22 cellular contexts compared by ENCODE assay signal in the genomic region with DNA sequence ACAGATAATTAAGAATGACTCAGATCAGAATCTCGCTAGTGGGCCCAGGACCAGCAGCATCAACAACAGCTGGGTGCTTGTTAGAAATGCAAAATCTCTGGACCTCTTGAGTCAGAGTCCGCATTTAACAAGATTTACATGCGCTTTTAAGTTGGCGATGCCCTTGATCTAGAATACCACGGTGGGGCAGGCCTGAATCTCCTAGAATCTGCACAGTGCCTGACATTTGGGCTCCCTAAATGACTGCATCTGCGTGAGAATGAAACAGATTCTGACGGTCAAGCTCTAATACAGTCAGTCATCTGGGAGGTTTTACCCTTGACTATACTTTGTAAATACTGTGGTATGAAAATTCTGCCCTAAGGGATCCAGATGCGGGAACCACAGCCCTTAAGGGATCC. TPM values are rescaled to one million over a fixed set of nuclear protein-coding genes. Genes with fewer than 3 reads are reported as not detected.
A peak's percentile ranks its signal among the peaks of the same experiment; 100 is the strongest.
DNase-seq lines count a peak whose midpoint lies in the region; ATAC-seq, FAIRE-seq and TF ChIP-seq lines count a peak whose summit lies in the region.
"Had no signal": no experiment of that assay in that cellular context is flagged by ENCODE, and none has a peak within 500 bp of the region (broad histone marks: within the 10 kb centered on the region; RNA-seq: fewer than 3 reads in every experiment).

No MANE protein-coding gene starts in this region.

- H3K4me2 ChIP-seq in GM12878 (ENCODE audit: control insufficient read depth, insufficient read depth) = no peak overlapping the region

- POLR2A ChIA-PET in GM12878 (lab: Charles Lee) = interaction anchor here (0.5 kb wide), 1 partner anchor 52 kb away, joined by 5 read pairs; no protein-coding TSS in a partner anchor

- H2AFZ ChIP-seq in GM12878 (ENCODE audit: control insufficient read depth, low read depth, low read length) = no peak overlapping the region

- intact Hi-C loops in Right ventricle myocardium superior (cut with DNase I) (loop anchor here (5.0 to 10.0 kb wide), 3 partner anchors 125 to 312 kb away; no protein-coding TSS in a partner anchor), GM12878 (cut with micrococcal nuclease; ENCODE audit: unreplicated experiment) (loop anchor here (2.0 kb wide), 1 partner anchor 114 kb away; no protein-coding TSS in a partner anchor)

- no peaks in the 10 kb centered on the region for H3K79me2 ChIP-seq in GM12878 (ENCODE audit: control insufficient read depth, insufficient read depth, low read length)

- no peak for TF ChIP-seq EP300 in GM12878 (IDR thresholded peaks at IDR 0.05; ENCODE audit: borderline replicate concordance in 1 of 2, control insufficient read depth in 1 of 2, low read depth in 2 of 2, low read length in 2 of 2)

- CTCF ChIA-PET in GM12878 (lab: Yijun Ruan, JAX) = interaction anchor here (0.7 to 14.2 kb wide), 41 partner anchors 10 to 328 kb away, joined by 3 to 222 read pairs (median 5); a partner anchor contains a TSS

- BruUV-seq in GM12878 (replicated peaks; lab: Mats Ljungman, UMichigan) = no TSS peak

- RAD21 ChIA-PET in GM12878 (lab: Charles Lee; ENCODE audit: unreplicated experiment) = interaction anchor here (1.1 to 6.0 kb wide), 10 partner anchors 12 to 313 kb away, joined by 3 to 121 read pairs (median 9); no protein-coding TSS in a partner anchor

- H3K36me3 ChIP-seq in cardiac muscle cell = peaks cover 58% of the 10 kb centered on the region
- H3K36me3 ChIP-seq in GM12878 (ENCODE audit: control insufficient read depth in 2 of 2, insufficient read depth in 2 of 2, low read length in 1 of 2) = no peaks in the 10 kb centered on the region

- in situ Hi-C loops in GM12878 (cut with MboI) = loop anchor here (5.0 kb wide), 3 partner anchors 120 to 315 kb away; no protein-coding TSS in a partner anchor

- no peak overlapping the region for H3K4me3 ChIP-seq in cardiac muscle cell
- no peak overlapping the region for H3K4me3 ChIP-seq in GM12878
- H3K4me3 ChIP-seq: body of pancreas, heart left ventricle, lung, SJSA1, upper lobe of right lung had no signal

- H3K9ac ChIP-seq in GM12878 (ENCODE audit: control insufficient read depth, insufficient read depth, low read length) = no peak overlapping the region

- peaks cover 7% of the 10 kb centered on the region for H3K4me1 ChIP-seq in cardiac muscle cell (ENCODE audit: low read depth)
- peaks cover 7% of the 10 kb centered on the region for H3K4me1 ChIP-seq in GM12878 (ENCODE audit: control insufficient read depth, insufficient read depth, low read length)
- H3K4me1 ChIP-seq: body of pancreas, SJSA1, upper lobe of right lung had no signal

- 1% methylated on average over 8 of the region's 8 CpGs for WGBS in GM12878 (ENCODE audit: insufficient coverage, insufficient replicate concordance, low lambda C conversion rate, missing lambda C conversion rate)

- TF ChIP-seq POLR2A in GM12878 (IDR thresholded peaks at IDR 0.05; ENCODE audit: low read depth, low read length) = no peak

- ATAC-seq in Right ventricle myocardium superior (ENCODE audit: poor library complexity) (no peak), HG02759 (IDR thresholded peaks at IDR 0.05; ENCODE audit: unreplicated experiment) (peak; percentile 66), GM12878 (peak; percentile 37)
- ATAC-seq: esophagus mucosa had no signal

- H3K9me3 ChIP-seq in cardiac muscle cell (ENCODE audit: low read depth) (no peaks in the 10 kb centered on the region), GM12878 (replicated peaks; ENCODE audit: control insufficient read depth, insufficient read depth, low read length) (no peaks in the 10 kb centered on the region)
- H3K9me3 ChIP-seq: body of pancreas, heart left ventricle, SJSA1, upper lobe of right lung had no signal

- no peak for TF ChIP-seq CTCF in cardiac muscle cell (IDR thresholded peaks at IDR 0.05; ENCODE audit: low read depth, low read length)
- TF ChIP-seq CTCF in GM12878 (IDR thresholded peaks at IDR 0.05 in 2 of 3, conservative IDR thresholded peaks at IDR 0.05 in 1 of 3; ENCODE audit: control insufficient read depth in 2 of 3, extremely low read depth in 1 of 3, insufficient read depth in 1 of 3, low read depth in 3 of 3, low read length in 3 of 3) = no peak

- TF ChIP-seq RAD21 in GM12878 (IDR thresholded peaks at IDR 0.05; ENCODE audit: insufficient read depth, low read depth, low read length) = no peak

- H3K27ac ChIP-seq in cardiac muscle cell (peak overlapping the region; percentile 80), GM12878 (ENCODE audit: control insufficient read depth, insufficient read depth) (no peak overlapping the region)
- H3K27ac ChIP-seq: SJSA1, upper lobe of right lung had no signal

- FAIRE-seq in GM12878 (lab: Jason Lieb, UNC) = no peak
- FAIRE-seq in HTR-8/SVneo (lab: Jason Lieb, UNC) = no peak

- no peak for DNase-seq in cardiac muscle cell (ENCODE audit: low read depth in 1 of 2, low spot score in 1 of 2)
- no peak for DNase-seq in Right ventricle myocardium superior
- DNase-seq in GM12878 (ENCODE audit: low read depth, low spot score) = no peak
- no peak for DNase-seq in activated CD4-positive, alpha-beta T cell treated with anti-CD3 and anti-CD28 coated beads, Interleukin-2, amount 50 U/mL, for 1 hour
- DNase-seq in T-helper 9 cell = no peak
- no peak for DNase-seq in HTR-8/SVneo (ENCODE audit: insufficient read length, low spot score)
- no peak for DNase-seq in cerebellar cortex (ENCODE audit: low spot score)
- DNase-seq: activated CD4-positive, alpha-beta T cell treated with anti-CD3 and anti-CD28 coated beads, Interleukin-2, amount 10 ng/mL, durations not matched to agents 24 days and 14 days; activated naive CD4-positive, alpha-beta T cell treated with anti-CD3 and anti-CD28 coated beads, Interleukin-2, amount 50 U/mL, for 16 hours; activated T-cell treated with anti-CD3 and anti-CD28 coated beads, Interleukin-2, amount 50 U/mL, for 1 hour; body of pancreas; heart left ventricle; Kasumi-1; NCI-H1694; NCI-H446; upper lobe of right lung had no signal

- no peaks in the 10 kb centered on the region for H4K20me1 ChIP-seq in GM12878 (ENCODE audit: control insufficient read depth, insufficient read depth)

- no peaks in the 10 kb centered on the region for H3K27me3 ChIP-seq in cardiac muscle cell
- no peaks in the 10 kb centered on the region; a peak in 1 of 4 replicates for H3K27me3 ChIP-seq in GM12878 (replicated peaks in 1 of 2; ENCODE audit: control insufficient read depth in 2 of 2, insufficient read depth in 2 of 2, low read length in 1 of 2)
- H3K27me3 ChIP-seq: body of pancreas, heart left ventricle, SJSA1, upper lobe of right lung had no signal

- SMC1A ChIA-PET in GM12878 (lab: Charles Lee; ENCODE audit: uncharacterized antibody, unreplicated experiment) = interaction anchor here (0.7 to 5.4 kb wide), 17 partner anchors 10 to 316 kb away, joined by 3 to 104 read pairs (median 7); no protein-coding TSS in a partner anchor

RNA-seq across cellular contexts. Expression of a gene that starts 17.2 kb away (rescaled TPM):
- total RNA-seq in cardiac muscle cell (3.3 and 7.2 TPM in 2 replicates), Right ventricle myocardium superior (15.0 TPM), GM12878 (2014; rRNA removed) (11.7 and 15.9 TPM in 2 replicates), GM12878 (2014; rRNA removed; fragmentation: Illumina TruSeq; extraction: Trizol) (16.8 and 18.0 TPM in 2 replicates), GM12878 (2021) (12.5 TPM in 2 replicates)
- polyA plus RNA-seq in cardiac muscle cell (6.5 and 15.2 TPM in 2 replicates), GM12878 (2011; rRNA removed) (74.5 and 75.5 TPM in 2 replicates), GM12878 (2014; fragmentation: Illumina TruSeq; extraction: Trizol) (20.5 and 22.6 TPM in 2 replicates), GM12878 (2014; fragmentation: Nextera tagmentation; extraction: Ambion mirVana) (10 to 100 TPM; 12.6 to 16.2 TPM), GM12878 (2014; rRNA removed) (15.7 and 15.8 TPM in 2 replicates), GM12878 (2016; fragmentation: Nextera tagmentation; extraction: Ambion mirVana) (10 to 100 TPM; 13.7 to 14.2 TPM)
- total RNA-seq in GM12878 (2013; cell fraction: nucleolus; rRNA removed) = 52.7 and 57.1 TPM in 2 replicates
- 8.1 TPM for polyA plus RNA-seq in GM12878 (2011; ENCODE audit: low read depth)
- 65.7 and 79.1 TPM in 2 replicates for polyA plus RNA-seq in GM12878 (2011; cell fraction: cytosol; rRNA removed)
- polyA plus RNA-seq in GM12878 (2011; cell fraction: nucleus; rRNA removed) = 22.2 and 26.9 TPM in 2 replicates
- polyA plus RNA-seq in GM12878 (2012) = 13.3 and 14.9 TPM in 2 replicates
- polyA minus RNA-seq in GM12878 (2011; rRNA and poly(A)+ RNA removed) = 49.7 and 57.1 TPM in 2 replicates
- 19.2 and 22.4 TPM in 2 replicates for polyA minus RNA-seq in GM12878 (2011; cell fraction: cytosol; rRNA and poly(A)+ RNA removed)
- polyA minus RNA-seq in GM12878 (2011; cell fraction: nucleus; rRNA and poly(A)+ RNA removed) = 15.2 and 23.0 TPM in 2 replicates

RNA-seq across cellular contexts. Expression of a gene that starts 20.5 kb away (rescaled TPM):
- total RNA-seq in cardiac muscle cell (29.4 and 52.1 TPM in 2 replicates), Right ventricle myocardium superior (465 TPM), GM12878 (2014; rRNA removed) (0.22 and 0.45 TPM in 2 replicates), GM12878 (2014; rRNA removed; fragmentation: Illumina TruSeq; extraction: Trizol) (0.22 and 0.28 TPM in 2 replicates), GM12878 (2021) (0.40 and 0.69 TPM in 2 replicates)
- polyA plus RNA-seq in cardiac muscle cell (43.5 and 44.5 TPM in 2 replicates), GM12878 (2011; rRNA removed) (10.6 and 11.3 TPM in 2 replicates), GM12878 (2014; fragmentation: Illumina TruSeq; extraction: Trizol) (0.48 and 0.71 TPM in 2 replicates), GM12878 (2014; fragmentation: Nextera tagmentation; extraction: Ambion mirVana) (under 1 TPM; 0.13 to 0.15 TPM), GM12878 (2014; rRNA removed) (0.36 and 0.40 TPM in 2 replicates), GM12878 (2016; fragmentation: Nextera tagmentation; extraction: Ambion mirVana) (under 1 TPM; 0.24 to 0.96 TPM)
- 1.5 TPM in 2 replicates for total RNA-seq in GM12878 (2013; cell fraction: nucleolus; rRNA removed)
- polyA plus RNA-seq in GM12878 (2011; ENCODE audit: low read depth) = 1.0 TPM
- polyA plus RNA-seq in GM12878 (2011; cell fraction: cytosol; rRNA removed) = 7.6 and 10.4 TPM in 2 replicates
- polyA plus RNA-seq in GM12878 (2011; cell fraction: nucleus; rRNA removed) = 15.7 and 18.2 TPM in 2 replicates
- polyA plus RNA-seq in GM12878 (2012) = 1.1 and 1.5 TPM in 2 replicates
- 5.4 and 6.6 TPM in 2 replicates for polyA minus RNA-seq in GM12878 (2011; rRNA and poly(A)+ RNA removed)
- polyA minus RNA-seq in GM12878 (2011; cell fraction: cytosol; rRNA and poly(A)+ RNA removed) = 2.3 and 2.9 TPM in 2 replicates
- polyA minus RNA-seq in GM12878 (2011; cell fraction: nucleus; rRNA and poly(A)+ RNA removed) = 3.6 and 4.0 TPM in 2 replicates

RNA-seq across cellular contexts. Expression of a gene that starts 42.5 kb away (rescaled TPM):
- total RNA-seq in cardiac muscle cell (100 and 175 TPM in 2 replicates), Right ventricle myocardium superior (196 TPM), GM12878 (2014; rRNA removed) (55.4 and 81.8 TPM in 2 replicates), GM12878 (2014; rRNA removed; fragmentation: Illumina TruSeq; extraction: Trizol) (127 and 135 TPM in 2 replicates), GM12878 (2021) (126 and 133 TPM in 2 replicates)
- polyA plus RNA-seq in cardiac muscle cell (47.0 and 80.9 TPM in 2 replicates), GM12878 (2011; rRNA removed) (68.3 and 124 TPM in 2 replicates), GM12878 (2014; fragmentation: Illumina TruSeq; extraction: Trizol) (98.4 and 130 TPM in 2 replicates), GM12878 (2014; fragmentation: Nextera tagmentation; extraction: Ambion mirVana) (10 to 100 TPM; 40.5 to 41.7 TPM), GM12878 (2014; rRNA removed) (47.3 and 60.3 TPM in 2 replicates), GM12878 (2016; fragmentation: Nextera tagmentation; extraction: Ambion mirVana) (10 to 100 TPM; 53.5 to 55.7 TPM)
- total RNA-seq in GM12878 (2013; cell fraction: nucleolus; rRNA removed) = 43.7 and 102 TPM in 2 replicates
- polyA plus RNA-seq in GM12878 (2011; ENCODE audit: low read depth) = 21.8 TPM
- polyA plus RNA-seq in GM12878 (2011; cell fraction: cytosol; rRNA removed) = 25.5 and 27.9 TPM in 2 replicates
- polyA plus RNA-seq in GM12878 (2011; cell fraction: nucleus; rRNA removed) = 14.5 and 18.7 TPM in 2 replicates
- 39.6 and 47.4 TPM in 2 replicates for polyA plus RNA-seq in GM12878 (2012)
- 63.1 and 97.2 TPM in 2 replicates for polyA minus RNA-seq in GM12878 (2011; rRNA and poly(A)+ RNA removed)
- 28.1 and 33.3 TPM in 2 replicates for polyA minus RNA-seq in GM12878 (2011; cell fraction: cytosol; rRNA and poly(A)+ RNA removed)
- 29.3 and 34.8 TPM in 2 replicates for polyA minus RNA-seq in GM12878 (2011; cell fraction: nucleus; rRNA and poly(A)+ RNA removed)

RNA-seq across cellular contexts. Expression of a gene that starts 57.5 kb away (rescaled TPM):
- total RNA-seq in cardiac muscle cell = not detected in 2 replicates
- polyA plus RNA-seq in cardiac muscle cell = 0.18 and 0.57 TPM in 2 replicates
- total RNA-seq in Right ventricle myocardium superior = 1.9 TPM
- not detected in 2 replicates for total RNA-seq in GM12878 (2013; cell fraction: nucleolus; rRNA removed)
- total RNA-seq in GM12878 (2014; rRNA removed) = not detected in 2 replicates
- not detected in 2 replicates for total RNA-seq in GM12878 (2014; rRNA removed; fragmentation: Illumina TruSeq; extraction: Trizol)
- total RNA-seq in GM12878 (2021) = not detected in 2 replicates
- polyA plus RNA-seq in GM12878 (2011; ENCODE audit: low read depth) = not detected
- not detected in 2 replicates for polyA plus RNA-seq in GM12878 (2011; rRNA removed)
- not detected in 2 replicates for polyA plus RNA-seq in GM12878 (2011; cell fraction: cytosol; rRNA removed)
- polyA plus RNA-seq in GM12878 (2011; cell fraction: nucleus; rRNA removed) = not detected in 2 replicates
- polyA plus RNA-seq in GM12878 (2012) = not detected in 2 replicates
- not detected in 2 replicates for polyA plus RNA-seq in GM12878 (2014; fragmentation: Illumina TruSeq; extraction: Trizol)
- polyA plus RNA-seq in GM12878 (2014; fragmentation: Nextera tagmentation; extraction: Ambion mirVana) = not detected
- polyA plus RNA-seq in GM12878 (2014; rRNA removed) = not detected in 2 replicates
- polyA plus RNA-seq in GM12878 (2016; fragmentation: Nextera tagmentation; extraction: Ambion mirVana) = not detected
- not detected in 2 replicates for polyA minus RNA-seq in GM12878 (2011; rRNA and poly(A)+ RNA removed)
- polyA minus RNA-seq in GM12878 (2011; cell fraction: cytosol; rRNA and poly(A)+ RNA removed) = not detected in 2 replicates
- polyA minus RNA-seq in GM12878 (2011; cell fraction: nucleus; rRNA and poly(A)+ RNA removed) = not detected in 2 replicates
- total RNA-seq: A673, esophagus mucosa, pulmonary artery endothelial cell, SJSA1 had no signal

Comparison
In these comparisons a context has a peak if more than half of its experiments do, and no peak if none do; other contexts are left out.
1. RNA of a gene that starts 20.5 kb away (total RNA-seq): 465 TPM in Right ventricle myocardium superior (single experiment) and 29.4 to 52.1 TPM in cardiac muscle cell; 0.22 to 1.5 TPM in GM12878; every median in the first group is over 10 times any median in the second.